Comparison of ENCODE assay signal across 28 cellular contexts in genomic region chr4:84420608-84421007, GRCh38.
"Had no signal": no experiment of that assay in that cellular context is flagged by ENCODE, and none has a peak within 500 bp of the region (broad histone marks: within the 10 kb centered on the region; RNA-seq: fewer than 3 reads in every experiment).

No MANE protein-coding gene starts in this region.

- H3K4me3 ChIP-seq: neural progenitor cell, ovary, prostate gland, right lobe of liver, sigmoid colon, stomach, thoracic aorta, thyroid gland, tibial nerve, upper lobe of left lung, uterus had no signal

- DNase-seq: naive thymus-derived CD4-positive, alpha-beta T cell; natural killer cell; occipital lobe; ovary; posterior cingulate gyrus; retina; right lobe of liver; sigmoid colon; small intestine; stimulated activated CD4-positive, alpha-beta T cell treated with anti-CD3 and anti-CD28 coated beads, Interleukin-15, amount 100 ng/mL, for 24 hours; stimulated activated CD4-positive, alpha-beta T cell treated with anti-CD3 and anti-CD28 coated beads, Interleukin-2, amount 100 ng/mL, for 24 hours; stimulated activated CD4-positive, alpha-beta T cell treated with anti-CD3 and anti-CD28 coated beads, Interleukin-2, amount 100 ng/mL, for 48 hours; stimulated activated CD4-positive, alpha-beta T cell treated with anti-CD3 and anti-CD28 coated beads, Interleukin-4, amount 100 ng/mL, for 24 hours; stimulated activated naive B cell treated with anti-CD40 and anti-IgM and Interleukin-4, amounts not matched to agents 10 μg/mL and 1 μg/mL and 100 μg/mL, for 72 hours; stimulated activated naive CD4-positive, alpha-beta T cell treated with Interleukin-2 at 50 U/mL for 16 hours; stomach; thyroid gland; trophoblast cell; upper lobe of left lung; uterus had no signal

- H3K27ac Mint-ChIP-seq: naive thymus-derived CD4-positive, alpha-beta T cell; natural killer cell; nephron; neural progenitor cell; stimulated activated effector memory CD8-positive, alpha-beta T cell treated with anti-CD3 and anti-CD28 coated beads, Interleukin-12 subunit alpha, Interleukin-12 subunit beta, amount 100 ng/mL, for 72 hours; stimulated activated naive B cell treated with anti-CD40 and anti-IgM and Interleukin-4, amounts not matched to agents 10 μg/mL and 1 μg/mL and 100 μg/mL, for 72 hours; stimulated activated naive CD8-positive, alpha-beta T cell treated with anti-CD3 and anti-CD28 coated beads, Interleukin-15, Interleukin-2, amounts not matched to agents 100 ng/mL and 50 ng/mL, for 24 hours had no signal

- H3K4me1 Mint-ChIP-seq: naive thymus-derived CD4-positive, alpha-beta T cell; natural killer cell; stimulated activated effector memory CD8-positive, alpha-beta T cell treated with anti-CD3 and anti-CD28 coated beads, Interleukin-12 subunit alpha, Interleukin-12 subunit beta, amount 100 ng/mL, for 72 hours; stimulated activated naive B cell treated with anti-CD40 and anti-IgM and Interleukin-4, amounts not matched to agents 10 μg/mL and 1 μg/mL and 100 μg/mL, for 72 hours had no signal

- H3K27me3 Mint-ChIP-seq: stimulated activated naive B cell treated with anti-CD40 and anti-IgM and Interleukin-4, amounts not matched to agents 10 μg/mL and 1 μg/mL and 100 μg/mL, for 72 hours; stimulated activated naive CD8-positive, alpha-beta T cell treated with anti-CD3 and anti-CD28 coated beads, Interleukin-15, Interleukin-2, amounts not matched to agents 100 ng/mL and 50 ng/mL, for 24 hours had no signal

- H3K36me3 Mint-ChIP-seq: naive thymus-derived CD4-positive, alpha-beta T cell; natural killer cell; neural progenitor cell; stimulated activated effector memory CD8-positive, alpha-beta T cell treated with anti-CD3 and anti-CD28 coated beads, Interleukin-12 subunit alpha, Interleukin-12 subunit beta, amount 100 ng/mL, for 72 hours; stimulated activated naive B cell treated with anti-CD40 and anti-IgM and Interleukin-4, amounts not matched to agents 10 μg/mL and 1 μg/mL and 100 μg/mL, for 72 hours had no signal

- H3K27ac ChIP-seq: neural progenitor cell, ovary, parathyroid adenoma, prostate gland, right lobe of liver, sigmoid colon, stomach, thoracic aorta, thyroid gland, tibial nerve, upper lobe of left lung, uterus had no signal

- H3K4me3 Mint-ChIP-seq: naive thymus-derived CD4-positive, alpha-beta T cell; natural killer cell; nephron; neural progenitor cell; stimulated activated effector memory CD8-positive, alpha-beta T cell treated with anti-CD3 and anti-CD28 coated beads, Interleukin-12 subunit alpha, Interleukin-12 subunit beta, amount 100 ng/mL, for 72 hours; stimulated activated naive B cell treated with anti-CD40 and anti-IgM and Interleukin-4, amounts not matched to agents 10 μg/mL and 1 μg/mL and 100 μg/mL, for 72 hours; stimulated activated naive CD8-positive, alpha-beta T cell treated with anti-CD3 and anti-CD28 coated beads, Interleukin-15, Interleukin-2, amounts not matched to agents 100 ng/mL and 50 ng/mL, for 24 hours had no signal
